Comparison of ENCODE assay signal across 16 cellular contexts in the genomic region with DNA sequence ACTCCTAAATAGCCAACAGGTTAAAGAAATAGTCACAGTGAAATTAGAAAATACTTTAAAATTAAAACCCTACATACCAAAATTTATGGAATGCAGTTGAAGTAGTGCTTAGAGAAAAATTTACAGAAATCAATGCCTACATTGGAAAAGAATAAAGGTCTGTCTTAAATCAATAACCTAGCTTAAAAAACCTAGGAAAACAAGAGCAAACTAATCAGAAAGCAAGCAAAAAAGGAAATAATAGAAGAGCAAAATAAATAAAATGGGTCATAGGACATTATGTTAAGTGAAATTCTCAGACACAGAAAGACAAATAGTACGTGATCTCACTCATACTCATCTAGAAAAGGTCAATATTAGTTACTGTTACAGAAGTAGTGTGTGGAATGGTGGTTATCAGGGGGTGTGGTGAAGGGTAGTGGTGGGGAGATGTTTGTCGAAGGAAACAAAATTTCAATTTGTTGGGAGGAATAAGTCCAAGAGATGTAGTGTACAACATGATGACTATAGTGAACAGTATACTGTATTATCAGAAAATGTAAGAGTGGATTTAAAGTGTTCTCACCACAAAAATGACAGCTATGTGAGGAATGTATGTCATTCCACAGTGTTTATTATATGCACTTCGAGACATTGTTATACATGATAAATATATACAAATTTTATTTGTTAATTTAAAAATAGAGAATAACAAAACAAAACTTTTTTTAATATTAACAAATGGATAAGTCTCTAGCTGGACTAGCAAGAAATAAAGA.
DNase-seq lines count a peak whose midpoint lies in the region; ATAC-seq, FAIRE-seq and TF ChIP-seq lines count a peak whose summit lies in the region.
"Had no signal": no experiment of that assay in that cellular context is flagged by ENCODE, and none has a peak within 500 bp of the region (broad histone marks: within the 10 kb centered on the region; RNA-seq: fewer than 3 reads in every experiment).

No MANE protein-coding gene starts in this region.

- H3K27me3 Mint-ChIP-seq in astrocyte (ENCODE audit: low read depth, unreplicated experiment) = peaks cover 3% of the 10 kb centered on the region

- H3K27ac ChIP-seq in KMS-11 (no peak overlapping the region), astrocyte (ENCODE audit: low read depth, low read length) (no peak overlapping the region), lower lobe of right lung (no peak overlapping the region)

- H2AFZ ChIP-seq in KMS-11 (ENCODE audit: low read depth) (no peak overlapping the region), astrocyte (ENCODE audit: low read depth, low read length) (no peak overlapping the region)

- H3K4me1 ChIP-seq in KMS-11 (ENCODE audit: low read depth, poor library complexity, severe bottlenecking) (peaks cover 11% of the 10 kb centered on the region), astrocyte (ENCODE audit: insufficient read depth, low read length) (no peaks in the 10 kb centered on the region), lower lobe of right lung (no peaks in the 10 kb centered on the region)

- ATAC-seq in lower lobe of right lung (peak; percentile 69 to 97), HG03039 (IDR thresholded peaks at IDR 0.05; ENCODE audit: unreplicated experiment) (no peak)

- DNase-seq in ACHN = peak; percentile 9
- DNase-seq in astrocyte (ENCODE audit: low read depth) = no peak
- DNase-seq in lower lobe of right lung = no peak
- DNase-seq in stimulated activated naive CD4-positive, alpha-beta T cell treated with Interleukin-2 at 50 U/mL for 16 hours (lab: John Stamatoyannopoulos, UW) = no peak
- no peak for DNase-seq in NCI-H1092 treated with DMSO at 0.1 percent for 48 hours (lab: John Stamatoyannopoulos, UW)
- DNase-seq in RPMI8226 = no peak
- DNase-seq: DMS79, GF-D8, IMR-90, NCI-H226, NCI-H526 had no signal

- H3K9me3 ChIP-seq in astrocyte (ENCODE audit: insufficient read depth, low read depth, low read length) = no peaks in the 10 kb centered on the region
- no peaks in the 10 kb centered on the region for H3K9me3 ChIP-seq in lower lobe of right lung

- peak overlapping the region; percentile 11; the same call in 1 of the 2 replicates for H3K4me2 ChIP-seq in KMS-11
- H3K4me2 ChIP-seq in astrocyte (ENCODE audit: low read length) = no peak overlapping the region

- H3K4me1 Mint-ChIP-seq in astrocyte (ENCODE audit: low read depth, unreplicated experiment) = peaks cover 4% of the 10 kb centered on the region
- H3K4me1 Mint-ChIP-seq: CD14-positive monocyte had no signal

- H3K4me3 ChIP-seq in KMS-11 (IDR thresholded peaks at IDR 0.05; ENCODE audit: insufficient read depth, low read depth, low read length) (no peak overlapping the region), astrocyte (ENCODE audit: insufficient read depth, low read depth, low read length) (no peak overlapping the region), lower lobe of right lung (no peak overlapping the region)

- H3K27me3 ChIP-seq in KMS-11 (ENCODE audit: insufficient read depth, low read depth) = no peaks in the 10 kb centered on the region; the same call in 1 of the 2 replicates
- H3K27me3 ChIP-seq in astrocyte (ENCODE audit: insufficient read depth, low read length) = no peaks in the 10 kb centered on the region
- no peaks in the 10 kb centered on the region for H3K27me3 ChIP-seq in lower lobe of right lung (ENCODE audit: low read depth)

- intact Hi-C loops in lower lobe of right lung (cut with DNase I) = no loop called here

- H3K4me3 Mint-ChIP-seq in astrocyte (ENCODE audit: unreplicated experiment) = no peak overlapping the region
- H3K4me3 Mint-ChIP-seq: CD14-positive monocyte had no signal

- H4K20me1 ChIP-seq in KMS-11 (ENCODE audit: insufficient read depth) = no peaks in the 10 kb centered on the region
- no peaks in the 10 kb centered on the region for H4K20me1 ChIP-seq in astrocyte (ENCODE audit: insufficient read depth, low read length)

- no peaks in the 10 kb centered on the region for H3K9me3 Mint-ChIP-seq in astrocyte (ENCODE audit: unreplicated experiment)

- no peaks in the 10 kb centered on the region for H3K36me3 ChIP-seq in KMS-11 (ENCODE audit: insufficient read depth)
- no peaks in the 10 kb centered on the region for H3K36me3 ChIP-seq in astrocyte (ENCODE audit: insufficient read depth, low read length)
- H3K36me3 ChIP-seq in lower lobe of right lung = no peaks in the 10 kb centered on the region

- H3K9ac ChIP-seq in KMS-11 (no peak overlapping the region), astrocyte (ENCODE audit: low read length) (no peak overlapping the region)

- H3K79me2 ChIP-seq in KMS-11 (ENCODE audit: insufficient read depth, low read depth) (no peaks in the 10 kb centered on the region), astrocyte (ENCODE audit: insufficient read depth, low read length) (no peaks in the 10 kb centered on the region)

- no peaks in the 10 kb centered on the region for H3K36me3 Mint-ChIP-seq in astrocyte (ENCODE audit: low read depth, unreplicated experiment)
- H3K36me3 Mint-ChIP-seq: CD14-positive monocyte had no signal

- H3K27ac Mint-ChIP-seq in astrocyte (ENCODE audit: unreplicated experiment) = peak overlapping the region; percentile 67
- H3K27ac Mint-ChIP-seq: CD14-positive monocyte had no signal

- no peak for FAIRE-seq in astrocyte (lab: Jason Lieb, UNC)
- FAIRE-seq: A204.1, H54 had no signal

- TF ChIP-seq CTCF in KMS-11 (conservative IDR thresholded peaks at IDR 0.05; ENCODE audit: low read depth, low read length) (no peak), astrocyte (IDR thresholded peaks at IDR 0.05; ENCODE audit: insufficient read depth, low read depth, low read length) (no peak), lower lobe of right lung (IDR thresholded peaks at IDR 0.05) (no peak)

- in situ Hi-C loops in ACHN (cut with HindIII; ENCODE audit: low pct_ligation_motif_present, low pct_unique_long_range_greater_than_20kb, low sequenced_read_pairs) = no loop called here
